ENCODE assay signal across 8 cellular contexts in the genomic region with DNA sequence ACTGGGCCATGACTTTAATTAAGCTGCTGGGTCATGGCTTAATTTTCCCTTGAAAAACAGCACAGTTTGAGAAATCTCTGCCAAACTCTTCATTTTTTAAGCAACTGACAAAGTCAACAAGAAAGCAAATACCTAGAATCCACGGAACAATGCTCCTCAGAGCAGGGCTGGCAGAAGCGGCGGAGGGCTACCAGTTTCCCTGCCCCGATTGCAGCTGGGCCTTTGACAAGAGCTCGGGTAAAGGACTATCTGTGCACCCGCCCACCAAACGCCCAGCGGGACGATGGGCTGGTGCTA. TPM values are rescaled to one million over a fixed set of nuclear protein-coding genes. Genes with fewer than 3 reads are reported as not detected.
A peak's percentile ranks its signal among the peaks of the same experiment; 100 is the strongest.
DNase-seq lines count a peak whose midpoint lies in the region; ATAC-seq, FAIRE-seq and TF ChIP-seq lines count a peak whose summit lies in the region.

No MANE protein-coding gene starts in this region.

- no TSS peak for BruUV-seq in GM12878 (replicated peaks; lab: Mats Ljungman, UMichigan)

- intact Hi-C loops in GM12878 (cut with micrococcal nuclease; ENCODE audit: unreplicated experiment) (loop anchor here (2.0 to 10.0 kb wide), 2 partner anchors 34 to 360 kb away; a partner anchor contains a TSS), left lung (cut with DNase I) (no loop called here), tibial artery (cut with DNase I; ENCODE audit: low total_unique reads) (loop anchor here (10.0 kb wide), 1 partner anchor 360 kb away; a partner anchor contains a TSS), posterior vena cava (cut with DNase I) (no loop called here)

- in situ Hi-C loops in GM12878 (cut with MboI) = no loop called here

- ATAC-seq in HG03025 (IDR thresholded peaks at IDR 0.05; ENCODE audit: low FRiP score, unreplicated experiment) (peak; percentile 40), GM12878 (no peak), left lung (no peak), GM19452 (IDR thresholded peaks at IDR 0.05; ENCODE audit: unreplicated experiment) (no peak)

- no peak for TF ChIP-seq POLR2A in GM12878 (IDR thresholded peaks at IDR 0.05; ENCODE audit: low read depth, low read length)

- TF ChIP-seq CTCF in AG04449 (IDR thresholded peaks at IDR 0.05; ENCODE audit: insufficient read depth, low read length, missing control alignments) (no peak), GM12878 (IDR thresholded peaks at IDR 0.05 in 2 of 3, conservative IDR thresholded peaks at IDR 0.05 in 1 of 3; ENCODE audit: control insufficient read depth in 2 of 3, extremely low read depth in 1 of 3, insufficient read depth in 1 of 3, low read depth in 3 of 3, low read length in 3 of 3) (no peak), left lung (IDR thresholded peaks at IDR 0.05) (no peak), tibial artery (IDR thresholded peaks at IDR 0.05) (no peak)

- SMC1A ChIA-PET in GM12878 (lab: Charles Lee; ENCODE audit: uncharacterized antibody, unreplicated experiment) = interaction anchor here (0.8 to 2.9 kb wide), 17 partner anchors 9 to 116 kb away, joined by 3 to 30 read pairs (median 5); no protein-coding TSS in a partner anchor

- peak overlapping the region; percentile 95 for H3K4me2 ChIP-seq in GM12878 (ENCODE audit: control insufficient read depth, insufficient read depth)

- H3K27me3 ChIP-seq in GM12878 (replicated peaks in 1 of 2; ENCODE audit: control insufficient read depth in 2 of 2, insufficient read depth in 2 of 2, low read length in 1 of 2) = no peaks in the 10 kb centered on the region
- H3K27me3 ChIP-seq in left lung = no peaks in the 10 kb centered on the region
- no peaks in the 10 kb centered on the region for H3K27me3 ChIP-seq in tibial artery

- H2AFZ ChIP-seq in GM12878 (ENCODE audit: control insufficient read depth, low read depth, low read length) = peak overlapping the region; percentile 97

- H3K9ac ChIP-seq in GM12878 (ENCODE audit: control insufficient read depth, insufficient read depth, low read length) = peak overlapping the region; percentile 68

- TF ChIP-seq RAD21 in GM12878 (IDR thresholded peaks at IDR 0.05; ENCODE audit: insufficient read depth, low read depth, low read length) = no peak

- no peak for TF ChIP-seq EP300 in GM12878 (IDR thresholded peaks at IDR 0.05; ENCODE audit: borderline replicate concordance in 1 of 2, control insufficient read depth in 1 of 2, low read depth in 2 of 2, low read length in 2 of 2)

- H3K9me3 ChIP-seq in GM12878 (replicated peaks; ENCODE audit: control insufficient read depth, insufficient read depth, low read length) (no peaks in the 10 kb centered on the region), left lung (no peaks in the 10 kb centered on the region), tibial artery (no peaks in the 10 kb centered on the region)

- CTCF ChIA-PET in AG04449 (lab: Yijun Ruan, JAX) = interaction anchor here (0.8 to 2.2 kb wide), 10 partner anchors 8 to 73 kb away, joined by 3 to 11 read pairs (median 6); no protein-coding TSS in a partner anchor
- CTCF ChIA-PET in GM12878 (lab: Yijun Ruan, JAX) = interaction anchor here (0.8 to 2.9 kb wide), 12 partner anchors 8 to 157 kb away, joined by 3 to 17 read pairs (median 6); no protein-coding TSS in a partner anchor

- H3K36me3 ChIP-seq in GM12878 (ENCODE audit: control insufficient read depth in 2 of 2, insufficient read depth in 2 of 2, low read length in 1 of 2) (no peaks in the 10 kb centered on the region), left lung (no peaks in the 10 kb centered on the region), tibial artery (no peaks in the 10 kb centered on the region)

- H3K4me3 ChIP-seq in AG04449 (ENCODE audit: low read depth, low read length) (peak overlapping the region; percentile 96), GM12878 (peak overlapping the region; percentile 76), left lung (peak overlapping the region; percentile 78 to 80), tibial artery (peak overlapping the region; percentile 70 to 81)

- peaks cover 53% of the 10 kb centered on the region for H3K79me2 ChIP-seq in GM12878 (ENCODE audit: control insufficient read depth, insufficient read depth, low read length)

- H3K4me1 ChIP-seq in GM12878 (ENCODE audit: control insufficient read depth, insufficient read depth, low read length) = no peaks in the 10 kb centered on the region; the same call in 1 of the 2 replicates
- H3K4me1 ChIP-seq in left lung = peaks cover 4 to 40% of the 10 kb centered on the region in 2 donors
- H3K4me1 ChIP-seq in tibial artery = peaks cover 0 to 51% (median 24%) of the 10 kb centered on the region in 4 donors

- FAIRE-seq in GM12878 (lab: Jason Lieb, UNC) = no peak

- RAD21 ChIA-PET in GM12878 (lab: Charles Lee; ENCODE audit: unreplicated experiment) = interaction anchor here (0.8 to 3.2 kb wide), 9 partner anchors 9 to 73 kb away, joined by 3 to 26 read pairs (median 4); no protein-coding TSS in a partner anchor

- POLR2A ChIA-PET in AG04449 (lab: Yijun Ruan, JAX) (interaction anchor here (0.8 to 1.7 kb wide), 2 partner anchors 23 to 36 kb away, joined by 4 to 5 read pairs; no protein-coding TSS in a partner anchor), GM12878 (lab: Charles Lee) (interaction anchor here (1.4 to 2.4 kb wide), 3 partner anchors 33 to 43 kb away, joined by 4 to 8 read pairs (median 7); no protein-coding TSS in a partner anchor)

- DNase-seq in AG04449 (ENCODE audit: low read depth, low spot score) = no peak
- DNase-seq in GM12878 (ENCODE audit: low read depth, low spot score) = no peak
- DNase-seq in left lung = peak in 1 of 2 donors; percentile 81
- peak in 1 of 2 donors; percentile 62 for DNase-seq in tibial artery
- no peak for DNase-seq in posterior vena cava (ENCODE audit: low spot score)
- DNase-seq in SK-N-DZ (ENCODE audit: low spot score) = no peak

- H3K27ac ChIP-seq in GM12878 (ENCODE audit: control insufficient read depth, insufficient read depth) (peak overlapping the region; percentile 81), left lung (peak overlapping the region; percentile 93 to 97), tibial artery (peak overlapping the region; percentile 88 to 94)

- no peaks in the 10 kb centered on the region for H4K20me1 ChIP-seq in GM12878 (ENCODE audit: control insufficient read depth, insufficient read depth)

- 4% methylated on average over 9 of the region's 9 CpGs for WGBS in GM12878 (ENCODE audit: insufficient coverage, insufficient replicate concordance, low lambda C conversion rate, missing lambda C conversion rate)

TF ChIP-seq in GM12878, 131 proteins besides CTCF, POLR2A, EP300 and RAD21 (continues in another document):
- TF ChIP-seq MXI1 (IDR thresholded peaks at IDR 0.05; ENCODE audit: low read depth, low read length) (no peak), EGR1 (IDR thresholded peaks at IDR 0.05; ENCODE audit: borderline replicate concordance in 1 of 2, low read depth in 2 of 2, low read length in 2 of 2) (0 out of 3 replicates have a peak, but pooled peaks of 1 of the 2 experiments have one; percentile 25), STAT1 (conservative IDR thresholded peaks at IDR 0.05) (no peak), PML (IDR thresholded peaks at IDR 0.05; ENCODE audit: low read length) (0 out of 2 replicates have a peak, but pooled peaks have one; percentile 8), WRNIP1 (IDR thresholded peaks at IDR 0.05; ENCODE audit: borderline replicate concordance, low read depth, low read length) (no peak), BHLHE40 (IDR thresholded peaks at IDR 0.05; ENCODE audit: borderline replicate concordance in 1 of 2, low read depth in 2 of 2, low read length in 1 of 2) (no peak), PAX5 (IDR thresholded peaks at IDR 0.05; ENCODE audit: borderline replicate concordance, low read depth, low read length) (no peak), NBN (IDR thresholded peaks at IDR 0.05) (no peak), ZNF217 (IDR thresholded peaks at IDR 0.05) (no peak)
- TF ChIP-seq, protein P1, sequence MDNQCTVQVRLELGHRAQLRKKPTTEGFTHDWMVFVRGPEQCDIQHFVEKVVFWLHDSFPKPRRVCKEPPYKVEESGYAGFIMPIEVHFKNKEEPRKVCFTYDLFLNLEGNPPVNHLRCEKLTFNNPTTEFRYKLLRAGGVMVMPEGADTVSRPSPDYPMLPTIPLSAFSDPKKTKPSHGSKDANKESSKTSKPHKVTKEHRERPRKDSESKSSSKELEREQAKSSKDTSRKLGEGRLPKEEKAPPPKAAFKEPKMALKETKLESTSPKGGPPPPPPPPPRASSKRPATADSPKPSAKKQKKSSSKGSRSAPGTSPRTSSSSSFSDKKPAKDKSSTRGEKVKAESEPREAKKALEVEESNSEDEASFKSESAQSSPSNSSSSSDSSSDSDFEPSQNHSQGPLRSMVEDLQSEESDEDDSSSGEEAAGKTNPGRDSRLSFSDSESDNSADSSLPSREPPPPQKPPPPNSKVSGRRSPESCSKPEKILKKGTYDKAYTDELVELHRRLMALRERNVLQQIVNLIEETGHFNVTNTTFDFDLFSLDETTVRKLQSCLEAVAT (IDR thresholded peaks at IDR 0.05) = no peak

RNA-seq across cellular contexts. Expression of a gene that starts 1.2 kb away (rescaled TPM):
- 42.8 and 52.3 TPM in 2 replicates for total RNA-seq in GM12878 (2013; cell fraction: nucleolus; rRNA removed)
- 19.4 and 22.0 TPM in 2 replicates for total RNA-seq in GM12878 (2014; rRNA removed)
- 25.2 and 26.2 TPM in 2 replicates for total RNA-seq in GM12878 (2014; rRNA removed; fragmentation: Illumina TruSeq; extraction: Trizol)
- total RNA-seq in GM12878 (2021) = 19.3 and 20.1 TPM in 2 replicates
- 6.4 TPM for polyA plus RNA-seq in GM12878 (2011; ENCODE audit: low read depth)
- 11.7 and 12.9 TPM in 2 replicates for polyA plus RNA-seq in GM12878 (2011; rRNA removed)
- polyA plus RNA-seq in GM12878 (2011; cell fraction: cytosol; rRNA removed) = 9.0 and 12.2 TPM in 2 replicates
- polyA plus RNA-seq in GM12878 (2011; cell fraction: nucleus; rRNA removed) = 12.0 and 16.4 TPM in 2 replicates
- polyA plus RNA-seq in GM12878 (2012) = 9.6 and 12.5 TPM in 2 replicates
- polyA plus RNA-seq in GM12878 (2014; fragmentation: Illumina TruSeq; extraction: Trizol) = 24.2 and 24.6 TPM in 2 replicates
- polyA plus RNA-seq in GM12878 (2014; fragmentation: Nextera tagmentation; extraction: Ambion mirVana) = 10 to 100 TPM; 11.1 to 14.6 TPM
- polyA plus RNA-seq in GM12878 (2014; rRNA removed) = 14.4 TPM in 2 replicates
- 10 to 100 TPM; 26.6 to 32.4 TPM for polyA plus RNA-seq in GM12878 (2016; fragmentation: Nextera tagmentation; extraction: Ambion mirVana)
- polyA minus RNA-seq in GM12878 (2011; rRNA and poly(A)+ RNA removed) = 15.4 and 25.7 TPM in 2 replicates
- 10.0 and 15.3 TPM in 2 replicates for polyA minus RNA-seq in GM12878 (2011; cell fraction: cytosol; rRNA and poly(A)+ RNA removed)
- polyA minus RNA-seq in GM12878 (2011; cell fraction: nucleus; rRNA and poly(A)+ RNA removed) = 12.0 and 26.5 TPM in 2 replicates
- 10 to 100 TPM; 40.6 to 41.3 TPM for total RNA-seq in left lung
- 10 to 100 TPM; 42.8 to 44.0 TPM for total RNA-seq in posterior vena cava
- polyA plus RNA-seq in SK-N-DZ (2014; cell fraction: cytosol; rRNA removed) = 23.5 and 25.0 TPM in 2 replicates
- polyA plus RNA-seq in SK-N-DZ (2014; cell fraction: nucleus; rRNA removed) = 21.9 and 22.7 TPM in 2 replicates

Comparison
In these comparisons a context has a peak if more than half of its experiments do, and no peak if none do; other contexts are left out.
1. intact Hi-C loops: an anchor here in GM12878 (2.0 to 10.0 kb wide) and tibial artery (10.0 kb wide); none called in left lung and posterior vena cava.